ENCODE assay signal across 19 cellular contexts in the genomic region with DNA sequence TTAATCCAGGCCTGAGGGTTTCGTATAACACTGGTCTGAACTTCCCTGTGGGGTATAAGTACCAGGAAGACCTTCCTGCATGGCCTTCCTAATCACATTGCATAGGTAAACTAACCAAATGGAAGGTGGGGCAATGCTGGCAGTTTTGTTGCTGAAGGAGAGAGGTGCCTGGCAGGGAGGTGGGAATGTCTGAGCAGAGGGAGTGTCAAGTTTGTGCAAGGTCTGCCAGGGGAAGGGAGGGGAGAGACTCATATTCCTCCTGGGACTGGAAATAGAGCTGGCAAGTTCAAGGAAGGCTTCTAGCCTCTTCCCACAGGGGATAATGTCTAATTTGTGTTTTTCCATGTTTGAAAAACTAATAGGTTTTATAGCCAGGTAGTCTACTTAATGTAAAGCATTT.
"Had no signal": no experiment of that assay in that cellular context is flagged by ENCODE, and none has a peak within 500 bp of the region (broad histone marks: within the 10 kb centered on the region; RNA-seq: fewer than 3 reads in every experiment).

No MANE protein-coding gene starts in this region.

- H3K4me3 ChIP-seq: dorsolateral prefrontal cortex, gastroesophageal sphincter, heart right ventricle, prostate gland, vagina had no signal

- H3K9me3 Mint-ChIP-seq: activated naive CD8-positive, alpha-beta T cell treated with anti-CD3 and anti-CD28 coated beads for 36 hours; activated T-helper 1 cell treated with anti-CD3 and anti-CD28 coated beads, Interleukin-12 subunit alpha, Interleukin-12 subunit beta, Interleukin-2, Interleukin-4 antibody, amounts not matched to agents 30 ng/mL and 10 ng/mL and 1 ng/mL, durations not matched to agents 14 hours and 24 hours and 36 hours; endodermal cell; memory B cell; natural killer cell treated with Interleukin-12 subunit alpha and Interleukin-12 subunit beta and Interleukin-15 and Interleukin-18, amount 100 ng/mL, for 72 hours; T-helper 2 cell treated with Interferon-gamma antibody and Interleukin-4, amounts not matched to agents 5 μg/mL and 100 μg/mL, for 36 hours had no signal

- H3K4me3 Mint-ChIP-seq: activated naive CD8-positive, alpha-beta T cell treated with anti-CD3 and anti-CD28 coated beads for 36 hours; activated T-helper 1 cell treated with anti-CD3 and anti-CD28 coated beads, Interleukin-12 subunit alpha, Interleukin-12 subunit beta, Interleukin-2, Interleukin-4 antibody, amounts not matched to agents 30 ng/mL and 10 ng/mL and 1 ng/mL, durations not matched to agents 14 hours and 24 hours and 36 hours; endodermal cell; memory B cell; natural killer cell treated with Interleukin-12 subunit alpha and Interleukin-12 subunit beta and Interleukin-15 and Interleukin-18, amount 100 ng/mL, for 72 hours; T-helper 2 cell treated with Interferon-gamma antibody and Interleukin-4, amounts not matched to agents 5 μg/mL and 100 μg/mL, for 36 hours had no signal

- H3K27ac Mint-ChIP-seq: activated naive CD8-positive, alpha-beta T cell treated with anti-CD3 and anti-CD28 coated beads for 36 hours; activated T-helper 1 cell treated with anti-CD3 and anti-CD28 coated beads, Interleukin-12 subunit alpha, Interleukin-12 subunit beta, Interleukin-2, Interleukin-4 antibody, amounts not matched to agents 30 ng/mL and 10 ng/mL and 1 ng/mL, durations not matched to agents 14 hours and 24 hours and 36 hours; endodermal cell; memory B cell; natural killer cell treated with Interleukin-12 subunit alpha and Interleukin-12 subunit beta and Interleukin-15 and Interleukin-18, amount 100 ng/mL, for 72 hours; T-helper 2 cell treated with Interferon-gamma antibody and Interleukin-4, amounts not matched to agents 5 μg/mL and 100 μg/mL, for 36 hours had no signal

- H3K9me3 ChIP-seq: gastroesophageal sphincter, heart right ventricle, prostate gland, vagina had no signal

- H3K36me3 ChIP-seq: gastroesophageal sphincter, heart right ventricle, prostate gland, vagina had no signal

- DNase-seq: activated CD4-positive, alpha-beta T cell treated with anti-CD3 and anti-CD28 coated beads, Interleukin-2, amount 50 U/mL, for 1 hour; activated CD8-positive, alpha-beta memory T cell treated with anti-CD3 and anti-CD28 coated beads for 24 hours; activated naive CD8-positive, alpha-beta T cell treated with anti-CD3 and anti-CD28 coated beads for 36 hours; dorsolateral prefrontal cortex; endodermal cell; heart right ventricle; nucleus accumbens; stimulated activated CD4-positive, alpha-beta T cell treated with anti-CD3 and anti-CD28 coated beads, Interleukin-1b, Interleukin-23, amount 100 ng/mL, for 48 hours; SW 1271 had no signal

- ATAC-seq: activated CD4-positive, CD25-positive, alpha-beta regulatory T cell treated with anti-CD3 and anti-CD28 coated beads, Interleukin-2, amount 50 U/mL, for 24 hours; gastroesophageal sphincter; left lobe of liver; natural killer cell treated with Interleukin-12 subunit alpha and Interleukin-12 subunit beta and Interleukin-15 and Interleukin-18, amount 100 ng/mL, for 72 hours; sciatic nerve had no signal

- H3K4me1 ChIP-seq: prostate gland had no signal

- H3K36me3 Mint-ChIP-seq: activated naive CD8-positive, alpha-beta T cell treated with anti-CD3 and anti-CD28 coated beads for 36 hours; memory B cell; natural killer cell treated with Interleukin-12 subunit alpha and Interleukin-12 subunit beta and Interleukin-15 and Interleukin-18, amount 100 ng/mL, for 72 hours had no signal

- H3K27ac ChIP-seq: dorsolateral prefrontal cortex, gastroesophageal sphincter, prostate gland, vagina had no signal

- H3K27me3 Mint-ChIP-seq: activated naive CD8-positive, alpha-beta T cell treated with anti-CD3 and anti-CD28 coated beads for 36 hours; memory B cell; natural killer cell treated with Interleukin-12 subunit alpha and Interleukin-12 subunit beta and Interleukin-15 and Interleukin-18, amount 100 ng/mL, for 72 hours had no signal

- H3K27me3 ChIP-seq: dorsolateral prefrontal cortex, gastroesophageal sphincter, heart right ventricle, vagina had no signal

- H3K4me1 Mint-ChIP-seq: activated naive CD8-positive, alpha-beta T cell treated with anti-CD3 and anti-CD28 coated beads for 36 hours; memory B cell had no signal
